Comparison of ENCODE assay signal across 17 cellular contexts in genomic region chr4:182179751-182180150, GRCh38.
DNase-seq lines count a peak whose midpoint lies in the region; ATAC-seq and TF ChIP-seq lines count a peak whose summit lies in the region.
"Had no signal": no experiment of that assay in that cellular context is flagged by ENCODE, and none has a peak within 500 bp of the region (broad histone marks: within the 10 kb centered on the region; RNA-seq: fewer than 3 reads in every experiment).

No MANE protein-coding gene starts in this region.

- peak overlapping the region; percentile 20 for H3K4me2 ChIP-seq in osteoblast (ENCODE audit: insufficient read depth, low read length)

- H3K36me3 ChIP-seq in ACC112 (ENCODE audit: insufficient read depth, low read length) (no peaks in the 10 kb centered on the region), osteoblast (ENCODE audit: insufficient read depth, low read length) (no peaks in the 10 kb centered on the region)

- ATAC-seq in HG03045 (IDR thresholded peaks at IDR 0.05; ENCODE audit: unreplicated experiment), result no peak
- ATAC-seq: HCT116, Panc1 had no signal

- DNase-seq in LHCN-M2 (ENCODE audit: low read depth), result peak; percentile 19
- peak; percentile 42 for DNase-seq in choroid plexus epithelial cell (ENCODE audit: low read depth)
- no peak for DNase-seq in osteoblast (ENCODE audit: insufficient read length, low spot score, missing footprints)
- DNase-seq in activated CD8-positive, alpha-beta memory T cell treated with anti-CD3 and anti-CD28 coated beads, Interleukin-2, amount 50 U/mL, for 4 hours, result no peak
- DNase-seq in cerebellum (ENCODE audit: low spot score), result no peak
- no peak for DNase-seq in COLO829 (ENCODE audit: low spot score)
- DNase-seq: AML-193; Calu3; CD4-positive, alpha-beta T cell; KBM-7; NCI-H1048; NCI-H2227 treated with DMSO at 0.1 percent for 48 hours had no signal

- peaks cover 25% of the 10 kb centered on the region for H3K4me1 ChIP-seq in ACC112 (ENCODE audit: control insufficient read depth, insufficient read depth, low read length, unreplicated experiment)
- peaks cover 11% of the 10 kb centered on the region for H3K4me1 ChIP-seq in osteoblast (ENCODE audit: insufficient read depth, low read length)

- H3K79me2 ChIP-seq in ACC112 (ENCODE audit: control insufficient read depth, insufficient read depth, low read length, unreplicated experiment), result peaks cover 8% of the 10 kb centered on the region
- H3K79me2 ChIP-seq in osteoblast (ENCODE audit: insufficient read depth, low read length), result no peaks in the 10 kb centered on the region

- no peaks in the 10 kb centered on the region for H3K9me3 ChIP-seq in osteoblast (ENCODE audit: low read depth, low read length)

- H3K27me3 ChIP-seq in ACC112 (ENCODE audit: insufficient read depth, low read length) (no peaks in the 10 kb centered on the region), osteoblast (ENCODE audit: insufficient read depth, low read length) (no peaks in the 10 kb centered on the region)

- H3K4me3 ChIP-seq in ACC112 (ENCODE audit: low read depth, low read length) (peak overlapping the region; percentile 33; the same call in 1 of the 2 replicates), choroid plexus epithelial cell (ENCODE audit: low read depth, low read length) (no peak overlapping the region), osteoblast (ENCODE audit: insufficient read depth, low read length) (no peak overlapping the region)
- H3K4me3 ChIP-seq: SK-N-MC had no signal

- H4K20me1 ChIP-seq in osteoblast (ENCODE audit: insufficient read depth, low read length), result no peaks in the 10 kb centered on the region

- peak overlapping the region; percentile 64 for H3K27ac ChIP-seq in ACC112 (ENCODE audit: low read depth, low read length)
- H3K27ac ChIP-seq in osteoblast (ENCODE audit: low read depth, low read length), result no peak overlapping the region
- H3K27ac ChIP-seq: SK-N-MC had no signal

- H2AFZ ChIP-seq in ACC112 (ENCODE audit: low read length, unreplicated experiment) (no peak overlapping the region), osteoblast (ENCODE audit: low read length) (no peak overlapping the region)

- TF ChIP-seq CTCF in choroid plexus epithelial cell (conservative IDR thresholded peaks at IDR 0.05; ENCODE audit: low read depth, low read length) (no peak), osteoblast (IDR thresholded peaks at IDR 0.05; ENCODE audit: extremely low read depth, low read depth, low read length) (no peak)

Comparison
In these comparisons a context has a peak if more than half of its experiments do, and no peak if none do; other contexts are left out.
1. DNase-seq: peak in LHCN-M2 (single experiment) and choroid plexus epithelial cell (single experiment); none in osteoblast (single experiment), activated CD8-positive, alpha-beta memory T cell treated with anti-CD3 and anti-CD28 coated beads, Interleukin-2, amount 50 U/mL, for 4 hours (single experiment), cerebellum (single experiment) and COLO829 (single experiment).